25 cellular contexts compared by ENCODE assay signal in genomic region chr4:25110653-25111329, GRCh38.
"Had no signal": no experiment of that assay in that cellular context is flagged by ENCODE, and none has a peak within 500 bp of the region (broad histone marks: within the 10 kb centered on the region; RNA-seq: fewer than 3 reads in every experiment).

No MANE protein-coding gene starts in this region.

- H3K27ac ChIP-seq: colonic mucosa, epithelial cell of prostate, foreskin keratinocyte, gastroesophageal sphincter, hepatocyte, neural progenitor cell, prostate gland, sigmoid colon, spleen, thoracic aorta, tibial nerve, upper lobe of left lung had no signal

- H3K9me3 ChIP-seq: colonic mucosa, gastroesophageal sphincter, heart left ventricle, prostate gland, sigmoid colon, spleen, thoracic aorta, tibial nerve, upper lobe of left lung had no signal

- H3K27me3 ChIP-seq: colonic mucosa, foreskin keratinocyte, gastroesophageal sphincter, heart left ventricle, hepatocyte, neural progenitor cell, sigmoid colon, spleen, tibial nerve, upper lobe of left lung had no signal

- ATAC-seq: esophagus mucosa; foreskin keratinocyte; gastroesophageal sphincter; heart left ventricle; left lobe of liver; naive thymus-derived CD4-positive, alpha-beta T cell; right cardiac atrium; stimulated activated naive B cell treated with anti-CD40 and anti-IgM and Interleukin-4, amounts not matched to agents 10 μg/mL and 1 μg/mL and 100 μg/mL, for 72 hours had no signal

- H3K36me3 ChIP-seq: colonic mucosa, gastroesophageal sphincter, heart left ventricle, neural progenitor cell, prostate gland, sigmoid colon, spleen, thoracic aorta, upper lobe of left lung had no signal

- DNase-seq: colonic mucosa; effector CD8-positive, alpha-beta T cell; endodermal cell; foreskin keratinocyte; heart left ventricle; kidney; midbrain; naive thymus-derived CD4-positive, alpha-beta T cell; nucleus accumbens; right cardiac atrium; sigmoid colon; spleen; stimulated activated CD4-positive, alpha-beta T cell treated with anti-CD3 and anti-CD28 coated beads, Interleukin-4, amount 100 ng/mL, for 4 hours; stimulated activated naive B cell treated with anti-CD40 and anti-IgM and Interleukin-4, amounts not matched to agents 10 μg/mL and 1 μg/mL and 100 μg/mL, for 72 hours; upper lobe of left lung had no signal

- H3K4me3 ChIP-seq: colonic mucosa, gastroesophageal sphincter, heart left ventricle, hepatocyte, lung, neural progenitor cell, prostate gland, sigmoid colon, spleen, thoracic aorta, tibial nerve, upper lobe of left lung had no signal
